In the genomic region with DNA sequence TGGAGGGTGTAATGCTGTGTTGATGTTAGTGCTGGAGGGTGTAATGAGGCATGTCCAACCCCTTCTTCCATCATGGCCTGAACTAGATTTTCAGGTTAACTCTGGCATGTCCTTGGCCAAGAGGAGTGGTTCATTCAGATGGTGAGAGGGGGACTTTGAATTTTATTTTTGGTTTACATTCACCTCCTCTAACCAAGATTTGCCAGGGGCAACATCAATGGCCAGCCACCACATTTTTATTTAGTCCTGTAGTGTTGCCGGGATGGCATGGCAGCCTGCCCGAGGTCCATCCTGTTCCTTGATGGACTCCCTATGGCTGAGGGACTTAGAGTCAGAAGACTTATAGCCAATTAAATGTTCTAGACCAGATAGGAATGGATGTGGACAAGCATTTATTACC, we compare ENCODE assay signal across 22 cellular contexts.
"Had no signal": no experiment of that assay in that cellular context is flagged by ENCODE, and none has a peak within 500 bp of the region (broad histone marks: within the 10 kb centered on the region; RNA-seq: fewer than 3 reads in every experiment).

No MANE protein-coding gene starts in this region.

- H3K9me3 ChIP-seq: esophagus squamous epithelium, gastroesophageal sphincter, ovary, right atrium auricular region, sigmoid colon, testis, tibial nerve had no signal

- H2AFZ ChIP-seq: neural progenitor cell had no signal

- DNase-seq: effector memory CD4-positive, alpha-beta T cell; esophagus squamous epithelium; foreskin fibroblast; glutamatergic neuron; immature natural killer cell; kidney; left cardiac atrium; left ventricle myocardium superior; mesenchymal stem cell; midbrain; nucleus accumbens; ovary; sigmoid colon; stimulated activated CD4-positive, alpha-beta T cell treated with anti-CD3 and anti-CD28 coated beads, Interleukin-2, amount 100 ng/mL, for 48 hours; stimulated activated naive CD8-positive, alpha-beta T cell treated with anti-CD3 and anti-CD28 coated beads, Interleukin-15, Interleukin-2, amounts not matched to agents 100 U/mL and 50 U/mL, for 24 hours; testis had no signal

- H3K27ac ChIP-seq: esophagus squamous epithelium, gastroesophageal sphincter, neural progenitor cell, ovary, right atrium auricular region, sigmoid colon, skin epidermis, testis, tibial nerve had no signal

- H3K4me3 ChIP-seq: esophagus squamous epithelium, gastroesophageal sphincter, lung, neural progenitor cell, ovary, right atrium auricular region, sigmoid colon, skin epidermis, testis, tibial nerve had no signal

- H3K4me1 ChIP-seq: gastroesophageal sphincter, sigmoid colon, testis, tibial nerve had no signal

- H3K4me2 ChIP-seq: neural progenitor cell had no signal

- H3K36me3 ChIP-seq: esophagus squamous epithelium, gastroesophageal sphincter, ovary, right atrium auricular region, sigmoid colon, tibial nerve had no signal

- H3K27me3 ChIP-seq: esophagus squamous epithelium, gastroesophageal sphincter, neural progenitor cell, ovary, right atrium auricular region, sigmoid colon, testis, tibial nerve had no signal

- H3K9ac ChIP-seq: neural progenitor cell had no signal
